1 cellular context compared by ENCODE assay signal in genomic region chr6:33069021-33069738, GRCh38.
TF ChIP-seq lines count a peak whose summit lies in the region.

No MANE protein-coding gene starts in this region.

TF ChIP-seq in H1, 55 proteins besides CTCF, POLR2A, EP300 and RAD21:
- TF ChIP-seq BACH1 (IDR thresholded peaks at IDR 0.05; ENCODE audit: low read length), result no peak
- TF ChIP-seq CEBPB (IDR thresholded peaks at IDR 0.05; ENCODE audit: low read depth, low read length), result no peak
- TF ChIP-seq TEAD4 (IDR thresholded peaks at IDR 0.05; ENCODE audit: low read depth, low read length), result no peak
- no peak for TF ChIP-seq ZNF274 (IDR thresholded peaks at IDR 0.05; ENCODE audit: borderline replicate concordance, extremely low read depth, low read length)
- no peak for TF ChIP-seq SIX5 (IDR thresholded peaks at IDR 0.05; ENCODE audit: low read depth, low read length)
- no peak for TF ChIP-seq CHD7 (IDR thresholded peaks at IDR 0.05; ENCODE audit: insufficient replicate concordance, low read length)
- no peak for TF ChIP-seq RBBP5 (IDR thresholded peaks at IDR 0.05; ENCODE audit: borderline replicate concordance, low read depth, low read length)
- no peak for TF ChIP-seq EZH2 (IDR thresholded peaks at IDR 0.05; ENCODE audit: low read depth, low read length, severe bottlenecking)
- no peak for TF ChIP-seq FOSL1 (IDR thresholded peaks at IDR 0.05; ENCODE audit: insufficient read depth, low read depth, low read length)
- no peak for TF ChIP-seq PHF8 (conservative IDR thresholded peaks at IDR 0.05; ENCODE audit: low read depth, low read length)
- TF ChIP-seq SIRT6 (IDR thresholded peaks at IDR 0.05; ENCODE audit: low read length), result no peak
- TF ChIP-seq TAF1 (IDR thresholded peaks at IDR 0.05; ENCODE audit: low read depth, low read length), result no peak
- no peak for TF ChIP-seq CHD1 (IDR thresholded peaks at IDR 0.05; ENCODE audit: low read depth, low read length)
- no peak for TF ChIP-seq KDM4A (IDR thresholded peaks at IDR 0.05; ENCODE audit: low read depth, low read length, severe bottlenecking)
